8 cellular contexts compared by ENCODE assay signal in genomic region chr6:81772741-81773140, GRCh38. TPM values are rescaled to one million over a fixed set of nuclear protein-coding genes. Genes with fewer than 3 reads are reported as not detected.
A peak's percentile ranks its signal among the peaks of the same experiment; 100 is the strongest.
DNase-seq lines count a peak whose midpoint lies in the region; ATAC-seq and FAIRE-seq lines count a peak whose summit lies in the region.

No MANE protein-coding gene starts in this region.

- DNase-seq in NOMO-1 treated with dmso at 0.1 percent for 144 hours (lab: John Stamatoyannopoulos, UW; ENCODE audit: unreplicated experiment) (peak; percentile 67), iris pigment epithelial cell (ENCODE audit: low read depth) (peak; percentile 84), NCI-H774 (lab: John Stamatoyannopoulos, UW) (no peak), small intestine (no peak), nucleus accumbens (lab: John Stamatoyannopoulos, UW) (no peak)
- DNase-seq in activated effector memory CD4-positive, alpha-beta T cell treated with Interleukin-2 at 50 U/mL for 16 hours = no peak

- ATAC-seq in GM18867 (IDR thresholded peaks at IDR 0.05; ENCODE audit: unreplicated experiment) (peak; percentile 100), HG02759 (IDR thresholded peaks at IDR 0.05; ENCODE audit: unreplicated experiment) (peak; percentile 99)

- no peaks in the 10 kb centered on the region for H3K36me3 ChIP-seq in small intestine (ENCODE audit: control insufficient read depth in 2 of 2, insufficient read depth in 2 of 2, low read length in 2 of 2)

- no peak overlapping the region for H3K4me3 ChIP-seq in small intestine (ENCODE audit: low read depth in 1 of 2, low read length in 2 of 2)

- no peak overlapping the region for H3K27ac ChIP-seq in small intestine (ENCODE audit: low read depth in 1 of 2, low read length in 1 of 2)

- no peaks in the 10 kb centered on the region for H3K9me3 ChIP-seq in small intestine (ENCODE audit: control insufficient read depth, low read depth)

- no peaks in the 10 kb centered on the region for H3K27me3 ChIP-seq in small intestine (ENCODE audit: control insufficient read depth in 2 of 2, insufficient read depth in 2 of 2, low read length in 2 of 2)

- WGBS in small intestine, 3 donors = 66 to 80% (median 75%) methylated on average over 2 of the region's 2 CpGs

- H3K4me1 ChIP-seq in small intestine (ENCODE audit: control insufficient read depth in 2 of 2, insufficient read depth in 1 of 2, low read depth in 1 of 2, low read length in 1 of 2) = no peaks in the 10 kb centered on the region

- no peak for FAIRE-seq in small intestine (lab: Jason Lieb, UNC)

RNA-seq across cellular contexts. Expression of gene TENT5A, which starts 20.3 kb away (rescaled TPM):
- polyA plus RNA-seq in small intestine = 10 to 100 TPM in 2 of 3 donors, 1 to 10 TPM in 1; 6.0 to 20.6 (median 17.6) TPM

Comparison
In these comparisons a context has a peak if more than half of its experiments do, and no peak if none do; other contexts are left out.
1. DNase-seq: peak in NOMO-1 treated with dmso at 0.1 percent for 144 hours (single experiment) and iris pigment epithelial cell (single experiment); none in NCI-H774 (single experiment), small intestine (single experiment), activated effector memory CD4-positive, alpha-beta T cell treated with Interleukin-2 at 50 U/mL for 16 hours (single experiment) and nucleus accumbens (0 of 56).